Comparison of ENCODE assay signal across 1 cellular context in genomic region chr19:17334414-17335409, GRCh38.
TF ChIP-seq lines count a peak whose summit lies in the region.

TSS of gene ANO8 (minus strand) at chr19:17334855. CDS start at chr19:17334670, 185 bp downstream.

TF ChIP-seq in HepG2, 621 proteins besides CTCF, POLR2A, EP300 and RAD21 (continued from another document and continues in another):
- TF ChIP-seq SOX13 (IDR thresholded peaks at IDR 0.05) (no peak; the same call in 1 of the 2 replicates), SOX13 (CRISPR knock-in tag; conservative IDR thresholded peaks at IDR 0.05 in 1 of 2, IDR thresholded peaks at IDR 0.05 in 1 of 2) (0 out of 4 replicates have a peak, but pooled peaks of 1 of the 2 experiments have one; percentile 42), ZNF788 (CRISPR knock-in tag; IDR thresholded peaks at IDR 0.05; ENCODE audit: borderline replicate concordance) (peak; percentile 84; the same call in 1 of the 2 replicates), ZNF44 (CRISPR knock-in tag; IDR thresholded peaks at IDR 0.05) (0 out of 2 replicates have a peak, but pooled peaks have one; percentile 23), SMYD3 (CRISPR knock-in tag; IDR thresholded peaks at IDR 0.05) (no peak), TRIM24 (CRISPR knock-in tag; IDR thresholded peaks at IDR 0.05) (no peak), ZNF841 (CRISPR knock-in tag; IDR thresholded peaks at IDR 0.05; ENCODE audit: borderline replicate concordance) (no peak), ZNF562 (CRISPR knock-in tag; IDR thresholded peaks at IDR 0.05; ENCODE audit: borderline replicate concordance) (no peak), FOXJ3 (CRISPR knock-in tag; IDR thresholded peaks at IDR 0.05; ENCODE audit: borderline replicate concordance) (no peak), ZNF101 (CRISPR knock-in tag; IDR thresholded peaks at IDR 0.05; ENCODE audit: borderline replicate concordance, low read depth) (no peak), NBN (conservative IDR thresholded peaks at IDR 0.05) (no peak), ZNF354B (CRISPR knock-in tag; IDR thresholded peaks at IDR 0.05) (peak; percentile 71; the same call in 1 of the 2 replicates), ZSCAN29 (CRISPR knock-in tag; conservative IDR thresholded peaks at IDR 0.05) (no peak), ZNF263 (CRISPR knock-in tag; IDR thresholded peaks at IDR 0.05) (peak; percentile 48; the same call in 1 of the 2 replicates), ZNF143 (CRISPR knock-in tag; IDR thresholded peaks at IDR 0.05) (no peak), STAT5B (CRISPR knock-in tag; IDR thresholded peaks at IDR 0.05) (no peak), MAFG (CRISPR knock-in tag; IDR thresholded peaks at IDR 0.05) (no peak), RBFOX2 (IDR thresholded peaks at IDR 0.05; ENCODE audit: low read depth, low read length) (peak; percentile 77), SMAD1 (CRISPR knock-in tag; IDR thresholded peaks at IDR 0.05; ENCODE audit: borderline replicate concordance, low read depth) (peak; percentile 64; the same call in 1 of the 2 replicates), RFX3 (CRISPR knock-in tag; IDR thresholded peaks at IDR 0.05) (no peak), ETV5 (CRISPR knock-in tag; IDR thresholded peaks at IDR 0.05; ENCODE audit: borderline replicate concordance) (no peak), ZNF83 (CRISPR knock-in tag; IDR thresholded peaks at IDR 0.05; ENCODE audit: borderline replicate concordance) (0 out of 2 replicates have a peak, but pooled peaks have one; percentile 37), ZNF674 (CRISPR knock-in tag; IDR thresholded peaks at IDR 0.05; ENCODE audit: low read depth) (peak; percentile 55; the same call in 1 of the 2 replicates), MAZ (IDR thresholded peaks at IDR 0.05; ENCODE audit: borderline replicate concordance, low read depth, low read length) (peak; percentile 25; the same call in 1 of the 2 replicates), MAZ (CRISPR knock-in tag; IDR thresholded peaks at IDR 0.05; ENCODE audit: low read depth) (peak; percentile 83), ZNF335 (CRISPR knock-in tag; IDR thresholded peaks at IDR 0.05) (no peak), ZBTB7B (CRISPR knock-in tag; IDR thresholded peaks at IDR 0.05) (no peak), PLSCR1 (CRISPR knock-in tag; IDR thresholded peaks at IDR 0.05; ENCODE audit: borderline replicate concordance) (no peak), SRF (IDR thresholded peaks at IDR 0.05; ENCODE audit: low read depth, low read length) (no peak), HDAC1 (CRISPR knock-in tag; IDR thresholded peaks at IDR 0.05) (peak; percentile 58; the same call in 1 of the 2 replicates), KIAA2018 (CRISPR knock-in tag; IDR thresholded peaks at IDR 0.05; ENCODE audit: borderline replicate concordance) (no peak), PRDM4 (CRISPR knock-in tag; IDR thresholded peaks at IDR 0.05; ENCODE audit: borderline replicate concordance) (no peak), DZIP1 (CRISPR knock-in tag; IDR thresholded peaks at IDR 0.05) (no peak), ZNF446 (CRISPR knock-in tag; IDR thresholded peaks at IDR 0.05) (peak; percentile 70; the same call in 1 of the 2 replicates), ZNF256 (CRISPR knock-in tag; conservative IDR thresholded peaks at IDR 0.05) (no peak), GTF2F1 (IDR thresholded peaks at IDR 0.05; ENCODE audit: low read length) (no peak), ZFX (CRISPR knock-in tag; IDR thresholded peaks at IDR 0.05; ENCODE audit: low read depth) (peak; percentile 93), DR1 (CRISPR knock-in tag; IDR thresholded peaks at IDR 0.05) (no peak; the same call in 1 of the 2 replicates), XBP1 (CRISPR knock-in tag; IDR thresholded peaks at IDR 0.05) (no peak), ARID5B (CRISPR knock-in tag; IDR thresholded peaks at IDR 0.05) (no peak), MAFK (conservative IDR thresholded peaks at IDR 0.05 in 1 of 2, IDR thresholded peaks at IDR 0.05 in 1 of 2; ENCODE audit: low read length in 2 of 2) (no peak), ZSCAN20 (CRISPR knock-in tag; IDR thresholded peaks at IDR 0.05; ENCODE audit: borderline replicate concordance) (peak; percentile 78; the same call in 1 of the 2 replicates), ZNF180 (CRISPR knock-in tag; IDR thresholded peaks at IDR 0.05; ENCODE audit: borderline replicate concordance, low read depth) (no peak), ZNF275 (CRISPR knock-in tag; IDR thresholded peaks at IDR 0.05; ENCODE audit: borderline replicate concordance) (no peak), CREM (IDR thresholded peaks at IDR 0.05) (peak; percentile 63), CREM (CRISPR knock-in tag; IDR thresholded peaks at IDR 0.05) (no peak), ZNF350 (CRISPR knock-in tag; IDR thresholded peaks at IDR 0.05; ENCODE audit: borderline replicate concordance, low read depth) (peak; percentile 26; the same call in 1 of the 2 replicates), ZFP37 (CRISPR knock-in tag; IDR thresholded peaks at IDR 0.05; ENCODE audit: borderline replicate concordance) (no peak), NKX3-1 (CRISPR knock-in tag; IDR thresholded peaks at IDR 0.05) (no peak), ZNF670 (CRISPR knock-in tag; IDR thresholded peaks at IDR 0.05; ENCODE audit: borderline replicate concordance) (no peak)
